Comparison of ENCODE assay signal across 18 cellular contexts in genomic region chr2:11387831-11388230, GRCh38. TPM values are rescaled to one million over a fixed set of nuclear protein-coding genes. Genes with fewer than 3 reads are reported as not detected.
DNase-seq lines count a peak whose midpoint lies in the region; ATAC-seq and TF ChIP-seq lines count a peak whose summit lies in the region.
"Had no signal": no experiment of that assay in that cellular context is flagged by ENCODE, and none has a peak within 500 bp of the region (broad histone marks: within the 10 kb centered on the region; RNA-seq: fewer than 3 reads in every experiment).

No MANE protein-coding gene starts in this region.

- no peaks in the 10 kb centered on the region for H3K36me3 Mint-ChIP-seq in GM23338 (ENCODE audit: low read depth)
- H3K36me3 Mint-ChIP-seq: activated CD4-positive, alpha-beta memory T cell treated with anti-CD3 and anti-CD28 coated beads for 36 hours; natural killer cell had no signal

- H3K4me1 ChIP-seq in GM23338 (ENCODE audit: insufficient read depth) = peaks cover 4% of the 10 kb centered on the region; the same call in 1 of the 2 replicates
- peaks cover 52% of the 10 kb centered on the region for H3K4me1 ChIP-seq in hepatocyte (ENCODE audit: insufficient read depth)
- peaks cover 14% of the 10 kb centered on the region for H3K4me1 ChIP-seq in smooth muscle cell (ENCODE audit: low read depth)

- 24% methylated on average over 8 of the region's 8 CpGs for WGBS in hepatocyte (ENCODE audit: low lambda C conversion rate, missing lambda C conversion rate)
- 61% methylated on average over 8 of the region's 8 CpGs for WGBS in smooth muscle cell (ENCODE audit: low lambda C conversion rate)

- H3K9ac ChIP-seq in smooth muscle cell (ENCODE audit: low read depth) = peak overlapping the region; percentile 15

- H3K27me3 Mint-ChIP-seq in GM23338 (ENCODE audit: insufficient read depth, low read depth, poor library complexity) = peaks cover 7% of the 10 kb centered on the region

- H3K4me3 Mint-ChIP-seq in GM23338 = no peak overlapping the region
- H3K4me3 Mint-ChIP-seq: activated CD4-positive, alpha-beta memory T cell treated with anti-CD3 and anti-CD28 coated beads for 36 hours; effector memory CD8-positive, alpha-beta T cell; natural killer cell had no signal

- DNase-seq in GM23338 (ENCODE audit: low spot score) (no peak), NCI-H748 (lab: John Stamatoyannopoulos, UW; ENCODE audit: unreplicated experiment) (peak; percentile 78), hepatocyte (ENCODE audit: low spot score) (peak; percentile 61), smooth muscle cell (lab: John Stamatoyannopoulos, UW; ENCODE audit: unreplicated experiment) (no peak), NCI-H2171 (lab: John Stamatoyannopoulos, UW) (no peak), medulla oblongata (ENCODE audit: extremely low spot score) (no peak)
- DNase-seq: activated CD4-positive, alpha-beta memory T cell treated with anti-CD3 and anti-CD28 coated beads for 36 hours; activated naive CD4-positive, alpha-beta T cell treated with Interleukin-2 at 50 U/mL for 16 hours; activated T-cell treated with anti-CD3 and anti-CD28 coated beads, Interleukin-2, amount 50 U/mL, for 1 hour; anterior cingulate cortex; cerebellar nuclear complex; effector memory CD8-positive, alpha-beta T cell; natural killer cell; NCI-H2029 treated with DMSO at 0.1 percent for 48 hours; stimulated activated CD4-positive, alpha-beta T cell treated with anti-CD3 and anti-CD28 coated beads, Interleukin-4, amount 100 ng/mL, for 4 hours; WERI-Rb-1 had no signal

- H3K36me3 ChIP-seq in GM23338 (ENCODE audit: insufficient read depth) (no peaks in the 10 kb centered on the region), hepatocyte (replicated peaks; ENCODE audit: insufficient read depth, low read depth) (no peaks in the 10 kb centered on the region), smooth muscle cell (ENCODE audit: low read depth) (no peaks in the 10 kb centered on the region)
- H3K36me3 ChIP-seq: WERI-Rb-1 had no signal

- H3K9me3 Mint-ChIP-seq in GM23338 = no peaks in the 10 kb centered on the region
- H3K9me3 Mint-ChIP-seq: activated CD4-positive, alpha-beta memory T cell treated with anti-CD3 and anti-CD28 coated beads for 36 hours; effector memory CD8-positive, alpha-beta T cell; natural killer cell had no signal

- no peaks in the 10 kb centered on the region for H3K79me2 ChIP-seq in GM23338 (replicated peaks; ENCODE audit: insufficient read depth)
- H3K79me2 ChIP-seq in hepatocyte = no peaks in the 10 kb centered on the region
- H3K79me2 ChIP-seq in smooth muscle cell (ENCODE audit: low read depth) = no peaks in the 10 kb centered on the region

- H3F3A ChIP-seq in GM23338 (replicated peaks; ENCODE audit: low read depth) (no peaks in the 10 kb centered on the region), smooth muscle cell (ENCODE audit: low read depth) (peaks cover 36% of the 10 kb centered on the region)

- no peak overlapping the region for H3K27ac Mint-ChIP-seq in GM23338
- H3K27ac Mint-ChIP-seq: activated CD4-positive, alpha-beta memory T cell treated with anti-CD3 and anti-CD28 coated beads for 36 hours; effector memory CD8-positive, alpha-beta T cell; natural killer cell had no signal

- H4K20me1 ChIP-seq in GM23338 (replicated peaks; ENCODE audit: insufficient read depth) (no peaks in the 10 kb centered on the region), hepatocyte (ENCODE audit: insufficient read depth, poor library complexity, severe bottlenecking) (no peaks in the 10 kb centered on the region), smooth muscle cell (ENCODE audit: low read depth) (no peaks in the 10 kb centered on the region)

- H3K4me2 ChIP-seq in GM23338 (no peak overlapping the region), hepatocyte (peak overlapping the region; percentile 43), smooth muscle cell (no peak overlapping the region)

- no peak overlapping the region for H3K4me3 ChIP-seq in GM23338
- H3K4me3 ChIP-seq in hepatocyte = no peak overlapping the region
- no peak overlapping the region for H3K4me3 ChIP-seq in smooth muscle cell

- ATAC-seq in GM23338 (no peak), HG03135 (IDR thresholded peaks at IDR 0.05; ENCODE audit: unreplicated experiment) (no peak), HG03039 (IDR thresholded peaks at IDR 0.05; ENCODE audit: unreplicated experiment) (no peak)
- ATAC-seq: effector memory CD8-positive, alpha-beta T cell; natural killer cell had no signal

- H2AFZ ChIP-seq in GM23338 (peak overlapping the region; percentile 63; the same call in 1 of the 2 replicates), hepatocyte (no peak overlapping the region), smooth muscle cell (ENCODE audit: low read depth) (no peak overlapping the region)

- TF ChIP-seq CTCF in GM23338 (conservative IDR thresholded peaks at IDR 0.05; ENCODE audit: low read depth in 2 of 2) (no peak), hepatocyte (IDR thresholded peaks at IDR 0.05; ENCODE audit: poor library complexity) (no peak), smooth muscle cell (IDR thresholded peaks at IDR 0.05; ENCODE audit: borderline replicate concordance, insufficient read depth, poor library complexity, severe bottlenecking) (no peak)

- no peak overlapping the region for H3K27ac ChIP-seq in GM23338 (ENCODE audit: low read depth)
- H3K27ac ChIP-seq in hepatocyte = peak overlapping the region; percentile 71
- peak overlapping the region; percentile 50 for H3K27ac ChIP-seq in smooth muscle cell (ENCODE audit: low read depth)
- H3K27ac ChIP-seq: WERI-Rb-1 had no signal

- H3K27me3 ChIP-seq in GM23338 (ENCODE audit: insufficient read depth) = no peaks in the 10 kb centered on the region
- H3K27me3 ChIP-seq in hepatocyte = no peaks in the 10 kb centered on the region
- H3K27me3 ChIP-seq in smooth muscle cell (ENCODE audit: low read depth) = no peaks in the 10 kb centered on the region

- H3K4me1 Mint-ChIP-seq in GM23338 = peaks cover 14% of the 10 kb centered on the region; the same call in 2 of the 3 replicates
- H3K4me1 Mint-ChIP-seq: natural killer cell had no signal

- H3K9me3 ChIP-seq in hepatocyte (ENCODE audit: low read depth) (no peaks in the 10 kb centered on the region), smooth muscle cell (replicated peaks; ENCODE audit: low read depth) (no peaks in the 10 kb centered on the region)

- H3K9me2 ChIP-seq in GM23338 (ENCODE audit: insufficient read depth) = no peaks in the 10 kb centered on the region
- no peaks in the 10 kb centered on the region for H3K9me2 ChIP-seq in hepatocyte (replicated peaks; ENCODE audit: insufficient read depth)

TF ChIP-seq in GM23338, 12 proteins besides CTCF, POLR2A, EP300 and RAD21:
- no peak for TF ChIP-seq EZH2phosphoT487 (IDR thresholded peaks at IDR 0.05; ENCODE audit: unreplicated experiment)
- no peak for TF ChIP-seq NANOG (IDR thresholded peaks at IDR 0.05; ENCODE audit: borderline replicate concordance)
- no peak for TF ChIP-seq STAT1 (IDR thresholded peaks at IDR 0.05; ENCODE audit: unreplicated experiment)
- TF ChIP-seq CREB1 (CRISPR knock-in tag; IDR thresholded peaks at IDR 0.05; ENCODE audit: low read depth) = no peak
- no peak for TF ChIP-seq POLR2AphosphoS5 (IDR thresholded peaks at IDR 0.05; ENCODE audit: low read depth)
- TF ChIP-seq ETS1 (IDR thresholded peaks at IDR 0.05) = no peak
- TF ChIP-seq ZNF114 (CRISPR knock-in tag; IDR thresholded peaks at IDR 0.05) = no peak

RNA-seq across cellular contexts. Expression of gene ROCK2, which starts 43.4 kb away (rescaled TPM):
- 27.0 and 28.0 TPM in 2 replicates for total RNA-seq in GM23338 (2014; rRNA removed; shearing (Covaris generic))
- polyA plus RNA-seq in GM23338 (2016; fragmentation: Nextera tagmentation; extraction: Ambion mirVana) (12.6 and 16.4 TPM in 2 replicates), hepatocyte (30.7 and 34.5 TPM in 2 replicates), smooth muscle cell (27.2 and 42.4 TPM in 2 replicates)
- total RNA-seq in hepatocyte (52.8 and 59.6 TPM in 2 replicates), smooth muscle cell (45.5 and 56.2 TPM in 2 replicates)

Comparison
In these comparisons a context has a peak if more than half of its experiments do, and no peak if none do; other contexts are left out.
1. DNase-seq: peak in NCI-H748 (single experiment) and hepatocyte (single experiment); none in GM23338 (single experiment), smooth muscle cell (single experiment), NCI-H2171 (single experiment) and medulla oblongata (single experiment).